8 cellular contexts compared by ENCODE assay signal in the genomic region with DNA sequence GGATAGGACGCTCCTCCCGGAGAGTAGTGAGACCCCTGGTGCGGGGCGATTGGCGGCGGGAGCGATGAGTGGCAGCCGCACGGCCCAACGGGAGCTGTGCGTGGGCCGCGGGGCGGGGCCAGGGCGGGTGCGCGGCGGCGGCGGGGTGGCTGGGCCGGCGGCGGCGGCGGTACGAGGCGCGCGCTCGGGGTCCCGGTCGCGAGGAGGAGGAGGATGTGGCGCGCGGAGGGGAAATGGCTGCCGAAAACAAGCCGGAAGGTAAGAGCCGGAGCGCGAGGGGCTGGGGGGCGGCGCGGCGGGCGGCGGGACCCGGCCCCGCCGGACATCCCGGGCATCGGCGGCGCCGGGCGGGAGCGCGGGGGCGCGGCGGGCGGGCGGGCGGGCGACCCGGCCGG. TPM values are rescaled to one million over a fixed set of nuclear protein-coding genes. Genes with fewer than 3 reads are reported as not detected.
DNase-seq lines count a peak whose midpoint lies in the region; ATAC-seq, FAIRE-seq and TF ChIP-seq lines count a peak whose summit lies in the region.

Gene CAMTA1, plus strand, starts transcription at position 137 of the 395 bp plus-strand sequence. Its CDS starts 77 bp downstream, at position 214.

- ATAC-seq in HG03095 (IDR thresholded peaks at IDR 0.05; ENCODE audit: unreplicated experiment) (peak; percentile 73), heart right ventricle (peak in 3 of 8 donors; percentile 85 to 93 (median 89)), GM21526 (IDR thresholded peaks at IDR 0.05; ENCODE audit: low FRiP score, unreplicated experiment) (no peak)
- ATAC-seq in activated T-cell treated with anti-CD3 and anti-CD28 coated beads, Interleukin-2, amount 50 U/mL, for 72 hours (replicated peaks in 1 of 2): peak; percentile 82 to 85

- H3K27me3 Mint-ChIP-seq in activated T-cell treated with anti-CD3 and anti-CD28 coated beads, Interleukin-2, amount 50 U/mL, for 72 hours (ENCODE audit: low read depth): no peaks in the 10 kb centered on the region

- H3K4me3 ChIP-seq in heart right ventricle: peak within 1 kb of the TSS; percentile 81 to 100 (median 92)
- H3K4me3 ChIP-seq in sigmoid colon: peak within 1 kb of the TSS; percentile 79 to 97 (median 90)

- peaks cover 3 to 6% of the 10 kb centered on the region in 2 donors for H3K36me3 Mint-ChIP-seq in activated T-cell treated with anti-CD3 and anti-CD28 coated beads, Interleukin-2, amount 50 U/mL, for 72 hours (ENCODE audit: insufficient read depth in 2 of 2)

- H3K4me3 Mint-ChIP-seq in activated T-cell treated with anti-CD3 and anti-CD28 coated beads, Interleukin-2, amount 50 U/mL, for 72 hours: peak within 1 kb of the TSS; percentile 94 to 98

- TF ChIP-seq CTCF in heart right ventricle (IDR thresholded peaks at IDR 0.05) (no peak), sigmoid colon (IDR thresholded peaks at IDR 0.05) (no peak)

- H3K9me3 Mint-ChIP-seq in activated T-cell treated with anti-CD3 and anti-CD28 coated beads, Interleukin-2, amount 50 U/mL, for 72 hours: no peaks in the 10 kb centered on the region

- FAIRE-seq in GM18507 (lab: Jason Lieb, UNC): no peak

- H3K27me3 ChIP-seq in heart right ventricle (no peaks in the 10 kb centered on the region), sigmoid colon (no peaks in the 10 kb centered on the region)

- H3K36me3 ChIP-seq in heart right ventricle (no peaks in the 10 kb centered on the region), sigmoid colon (no peaks in the 10 kb centered on the region)

- no peaks in the 10 kb centered on the region for H3K9me3 ChIP-seq in heart right ventricle
- H3K9me3 ChIP-seq in sigmoid colon: no peaks in the 10 kb centered on the region

- H3K4me1 Mint-ChIP-seq in activated T-cell treated with anti-CD3 and anti-CD28 coated beads, Interleukin-2, amount 50 U/mL, for 72 hours (ENCODE audit: low read depth): peaks cover 49% of the 10 kb centered on the region

- 0 to 1% methylated on average over 5 to 62 of the region's 67 CpGs for WGBS in heart right ventricle, 2 donors
- WGBS in sigmoid colon, 2 donors: 1% methylated on average over 67 of the region's 67 CpGs

- DNase-seq in GM18507 (ENCODE audit: extremely low spot score, insufficient read length, low read depth) (peak; percentile 99), heart right ventricle (no peak), sigmoid colon (no peak), NCI-H446 (lab: John Stamatoyannopoulos, UW) (no peak), midbrain (lab: John Stamatoyannopoulos, UW) (no peak)
- no peak for DNase-seq in activated T-cell treated with anti-CD3 and anti-CD28 coated beads, Interleukin-2, amount 50 U/mL, for 72 hours

- H3K4me1 ChIP-seq in heart right ventricle (peaks cover 5 to 55% (median 39%) of the 10 kb centered on the region in 9 donors), sigmoid colon (peaks cover 0 to 40% (median 37%) of the 10 kb centered on the region in 4 donors)

- no peak for TF ChIP-seq EP300 in sigmoid colon (IDR thresholded peaks at IDR 0.05)

- peak within 1 kb of the TSS; percentile 97 for H3K27ac Mint-ChIP-seq in activated T-cell treated with anti-CD3 and anti-CD28 coated beads, Interleukin-2, amount 50 U/mL, for 72 hours

- H3K27ac ChIP-seq in heart right ventricle (peak within 1 kb of the TSS; percentile 96 to 100 (median 98)), sigmoid colon (peak within 1 kb of the TSS; percentile 97 to 100 (median 98))

- intact Hi-C loops in heart right ventricle (cut with DNase I) (loop anchor here in 2 of 10 donors (10.0 kb wide), 2 partner anchors 61 to 171 kb away; partner anchors contain the start of gene PHF13 (in 1 of the 2)), sigmoid colon (cut with DNase I) (loop anchor here (2.0 to 10.0 kb wide), 3 partner anchors 43 to 171 kb away; partner anchors contain the start of gene PHF13)

- TF ChIP-seq POLR2A in sigmoid colon (IDR thresholded peaks at IDR 0.05): no peak

RNA-seq across cellular contexts. Expression of gene CAMTA1, which starts in this region (rescaled TPM):
- total RNA-seq in activated T-cell treated with anti-CD3 and anti-CD28 coated beads, Interleukin-2, amount 50 U/mL, for 72 hours: 10 to 100 TPM; 47.8 to 63.3 TPM
- total RNA-seq in heart right ventricle (100 to 1,000 TPM; 123 to 155 (median 140) TPM), sigmoid colon (100 to 1,000 TPM; 153 to 178 (median 168) TPM)
- polyA plus RNA-seq in heart right ventricle (100 to 1,000 TPM; 182 to 265 TPM), sigmoid colon (100 to 1,000 TPM in 2 of 3 donors, 10 to 100 TPM in 1; 97.9 to 196 (median 181) TPM)
